In the genomic region with DNA sequence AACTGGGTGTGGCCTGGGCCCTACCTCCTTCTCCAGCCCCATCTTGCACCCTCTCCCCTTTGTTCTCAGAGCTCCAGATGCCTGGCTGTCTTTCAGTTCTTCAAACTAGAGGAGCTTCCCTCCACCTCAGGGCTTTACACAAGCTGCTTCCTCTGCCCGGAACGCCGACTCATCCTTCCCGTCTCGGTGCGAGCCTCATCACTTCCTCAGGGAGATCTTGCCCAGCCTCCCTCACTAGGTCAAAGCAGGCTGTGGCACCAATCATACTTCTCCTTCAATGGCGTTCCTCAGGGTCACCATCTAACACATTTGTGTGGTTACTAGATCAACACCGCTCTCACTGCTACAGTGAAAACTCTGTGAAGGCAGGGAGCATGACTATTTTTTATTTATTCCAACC, we compare ENCODE assay signal across 8 cellular contexts. TPM values are rescaled to one million over a fixed set of nuclear protein-coding genes. Genes with fewer than 3 reads are reported as not detected.
A peak's percentile ranks its signal among the peaks of the same experiment; 100 is the strongest.
DNase-seq lines count a peak whose midpoint lies in the region; ATAC-seq and TF ChIP-seq lines count a peak whose summit lies in the region.

No MANE protein-coding gene starts in this region.

- no peak overlapping the region for H2BK12ac ChIP-seq in H9 (ENCODE audit: insufficient read length, low read depth, low read length)

- H2BK5ac ChIP-seq in H9 (ENCODE audit: insufficient read length, low read length): no peak overlapping the region

- H3K4me1 ChIP-seq in H9 (ENCODE audit: insufficient read depth, low read length): no peaks in the 10 kb centered on the region
- H3K4me1 ChIP-seq in gastroesophageal sphincter: peaks cover 2 to 31% (median 5%) of the 10 kb centered on the region in 3 donors
- H3K4me1 ChIP-seq in smooth muscle cell (ENCODE audit: low read depth): peaks cover 17% of the 10 kb centered on the region

- CTCF ChIA-PET in T-cell (lab: Charles Lee): interaction anchor here in 1 of 2 donors (1.4 kb wide), 1 partner anchor 383 kb away, joined by 3 read pairs; no protein-coding TSS in a partner anchor

- no peak overlapping the region for H2AK5ac ChIP-seq in H9 (ENCODE audit: insufficient read length, low read length)

- H2BK120ac ChIP-seq in H9 (ENCODE audit: low read depth, low read length, poor library complexity, severe bottlenecking): no peak overlapping the region

- no peak overlapping the region for H4K91ac ChIP-seq in H9 (ENCODE audit: insufficient read length, low read depth, low read length)

- H3K4me3 Mint-ChIP-seq in H9: no peak overlapping the region
- peak overlapping the region in 1 of 3 donors; percentile 37 for H3K4me3 Mint-ChIP-seq in T-cell

- ATAC-seq in T-cell (replicated peaks in 1 of 4): peak in 2 of 4 experiments; percentile 31 to 32
- peak; percentile 54 for ATAC-seq in gastroesophageal sphincter

- no peaks in the 10 kb centered on the region for H3K9me3 ChIP-seq in H9 (ENCODE audit: control insufficient read depth, low read depth, low read length)
- no peaks in the 10 kb centered on the region for H3K9me3 ChIP-seq in gastroesophageal sphincter
- no peaks in the 10 kb centered on the region for H3K9me3 ChIP-seq in smooth muscle cell (replicated peaks; ENCODE audit: low read depth)

- in situ Hi-C loops in GM13976 (cut with MboI; ENCODE audit: low sequenced_read_pairs, unreplicated experiment): no loop called here

- H3K9me3 Mint-ChIP-seq in H9 (no peaks in the 10 kb centered on the region), T-cell (no peaks in the 10 kb centered on the region)

- H3K4me2 ChIP-seq in H9 (ENCODE audit: insufficient read depth, insufficient read length, low read length) (no peak overlapping the region), smooth muscle cell (no peak overlapping the region)

- no peak overlapping the region for H3K56ac ChIP-seq in H9 (ENCODE audit: insufficient read length, low read depth, low read length)

- H3K4me1 Mint-ChIP-seq in H9: peaks cover 13 to 21% of the 10 kb centered on the region in 2 experiments
- peaks cover 27 to 29% (median 27%) of the 10 kb centered on the region in 3 donors for H3K4me1 Mint-ChIP-seq in T-cell

- H2BK15ac ChIP-seq in H9 (ENCODE audit: low read depth, low read length): no peak overlapping the region

- H3K23me2 ChIP-seq in H9 (ENCODE audit: insufficient read length, low read depth, low read length, poor library complexity, severe bottlenecking): no peaks in the 10 kb centered on the region

- no peak overlapping the region for H3T11ph ChIP-seq in H9 (ENCODE audit: low read length)

- H3K79me2 ChIP-seq in H9 (ENCODE audit: insufficient read depth, low read length): no peaks in the 10 kb centered on the region
- H3K79me2 ChIP-seq in smooth muscle cell (ENCODE audit: low read depth): no peaks in the 10 kb centered on the region

- no peak overlapping the region for H3K4ac ChIP-seq in H9 (ENCODE audit: low read depth, low read length)

- H3K27ac Mint-ChIP-seq in H9 (peak overlapping the region in 2 of 3 experiments; percentile 15 to 46; a peak in 2 of 7 replicates), T-cell (peak overlapping the region; percentile 19 to 29)

- no peaks in the 10 kb centered on the region for H3K79me1 ChIP-seq in H9 (ENCODE audit: insufficient read depth, low read depth, low read length, poor library complexity, severe bottlenecking)

- no peak overlapping the region for H3K23ac ChIP-seq in H9 (ENCODE audit: insufficient read length, low read depth, low read length)

- no peaks in the 10 kb centered on the region for H3K27me3 ChIP-seq in H9 (ENCODE audit: insufficient read depth, low read length)
- no peaks in the 10 kb centered on the region for H3K27me3 ChIP-seq in gastroesophageal sphincter
- H3K27me3 ChIP-seq in smooth muscle cell (ENCODE audit: low read depth): no peaks in the 10 kb centered on the region

- H3K36me3 Mint-ChIP-seq in H9 (ENCODE audit: insufficient read depth in 1 of 3, low read depth in 3 of 3): peaks cover 0 to 2% (median 0%) of the 10 kb centered on the region in 3 experiments; a peak in 1 of 7 replicates
- no peaks in the 10 kb centered on the region for H3K36me3 Mint-ChIP-seq in T-cell

- whole genome bisulfite sequencing in H9 (ENCODE audit: extremely low coverage, insufficient read length, low lambda C conversion rate): no CpG with 5 or more reads among the region's 8 CpGs
- 55% methylated on average over 7 of the region's 8 CpGs; no CpG with 5 or more reads in 1 of the 2 donors for WGBS in gastroesophageal sphincter (ENCODE audit: low coverage in 1 of 2), 2 donors
- WGBS in smooth muscle cell (ENCODE audit: low lambda C conversion rate): 36% methylated on average over 8 of the region's 8 CpGs

- H3K27me3 Mint-ChIP-seq in H9 (ENCODE audit: low read depth) (peaks cover 1% of the 10 kb centered on the region), T-cell (no peaks in the 10 kb centered on the region)

- H3K14ac ChIP-seq in H9 (ENCODE audit: insufficient read depth, low read length): no peak overlapping the region

- H2AFZ ChIP-seq in H9 (ENCODE audit: low read length) (no peak overlapping the region), smooth muscle cell (ENCODE audit: low read depth) (peak overlapping the region; percentile 84)

- H4K5ac ChIP-seq in H9 (ENCODE audit: insufficient read length, low read depth, low read length): no peak overlapping the region

- H3F3A ChIP-seq in smooth muscle cell (ENCODE audit: low read depth): no peaks in the 10 kb centered on the region

- H3K4me3 ChIP-seq in gastroesophageal sphincter (no peak overlapping the region), smooth muscle cell (no peak overlapping the region)

- H2BK20ac ChIP-seq in H9 (ENCODE audit: low read depth, low read length, poor library complexity, severe bottlenecking): no peak overlapping the region

- no peak overlapping the region for H3K27ac ChIP-seq in H9 (ENCODE audit: insufficient read length, low read depth, low read length)
- H3K27ac ChIP-seq in gastroesophageal sphincter: peak overlapping the region in 2 of 4 donors; percentile 23 to 54
- H3K27ac ChIP-seq in smooth muscle cell (ENCODE audit: low read depth): no peak overlapping the region

- no peak overlapping the region for H4K8ac ChIP-seq in H9 (replicated peaks; ENCODE audit: insufficient read length, low read depth, low read length)

- H3K36me3 ChIP-seq in gastroesophageal sphincter (no peaks in the 10 kb centered on the region), smooth muscle cell (ENCODE audit: low read depth) (no peaks in the 10 kb centered on the region)

- DNase-seq in H9: no peak
- DNase-seq in T-cell: peak in 9 of 34 experiments; percentile 2 to 47 (median 7)
- DNase-seq in smooth muscle cell (lab: John Stamatoyannopoulos, UW; ENCODE audit: unreplicated experiment): no peak
- no peak for DNase-seq in NCI-H2107 treated with DMSO at 0.1 percent for 48 hours (lab: John Stamatoyannopoulos, UW; ENCODE audit: unreplicated experiment)
- DNase-seq in GM13976 (ENCODE audit: low spot score): no peak
- no peak for DNase-seq in OCI-M2 (lab: John Stamatoyannopoulos, UW; ENCODE audit: unreplicated experiment)
- no peak for DNase-seq in NCI-H2171 (lab: John Stamatoyannopoulos, UW)

- no peak for TF ChIP-seq EP300 in gastroesophageal sphincter (IDR thresholded peaks at IDR 0.05)

- no peak for TF ChIP-seq CTCF in H9 (conservative IDR thresholded peaks at IDR 0.05)
- TF ChIP-seq CTCF in gastroesophageal sphincter (IDR thresholded peaks at IDR 0.05): no peak
- no peak for TF ChIP-seq CTCF in smooth muscle cell (IDR thresholded peaks at IDR 0.05; ENCODE audit: borderline replicate concordance, insufficient read depth, poor library complexity, severe bottlenecking)
- no peak for TF ChIP-seq CTCF in GM13976 (IDR thresholded peaks at IDR 0.05; ENCODE audit: borderline replicate concordance, control extremely low read depth, extremely low read depth, insufficient read depth, missing control alignments)

- H3K9ac ChIP-seq in H9 (ENCODE audit: extremely low read depth, insufficient read length, low read length) (no peak overlapping the region), smooth muscle cell (ENCODE audit: low read depth) (no peak overlapping the region)

- POLR2A ChIA-PET in T-cell (lab: Charles Lee): no interaction called here

- H4K20me1 ChIP-seq in H9 (ENCODE audit: control insufficient read depth, insufficient read depth, insufficient read length) (no peaks in the 10 kb centered on the region), smooth muscle cell (ENCODE audit: low read depth) (no peaks in the 10 kb centered on the region)

- no peak overlapping the region for H3K18ac ChIP-seq in H9 (ENCODE audit: insufficient read length, low read depth, low read length)

- no peak for TF ChIP-seq POLR2A in gastroesophageal sphincter (IDR thresholded peaks at IDR 0.05)

RNA-seq across cellular contexts. Expression of a gene that starts 56.2 kb away (rescaled TPM):
- total RNA-seq in H9 (2021) (11.0 and 11.5 TPM in 2 replicates), T-cell (10 to 100 TPM in 3 of 5 donors, 1 to 10 TPM in 2; 8.3 to 11.3 (median 10.1) TPM), gastroesophageal sphincter (10 to 100 TPM in 3 of 4 donors, 1 to 10 TPM in 1; 8.9 to 20.9 (median 12.3) TPM), smooth muscle cell (21.9 and 25.5 TPM in 2 replicates)
- polyA plus RNA-seq in smooth muscle cell: 9.1 and 11.0 TPM in 2 replicates
